Comparison of ENCODE assay signal across 28 cellular contexts in genomic region chr16:9557713-9558112, GRCh38.
"Had no signal": no experiment of that assay in that cellular context is flagged by ENCODE, and none has a peak within 500 bp of the region (broad histone marks: within the 10 kb centered on the region; RNA-seq: fewer than 3 reads in every experiment).

No MANE protein-coding gene starts in this region.

- H3K9me3 ChIP-seq: ovary, psoas muscle, testis, transverse colon, upper lobe of right lung had no signal

- H3K27me3 ChIP-seq: neural progenitor cell, ovary, spleen, suprapubic skin, testis, tibial artery, transverse colon, upper lobe of right lung, uterus had no signal

- H3K36me3 ChIP-seq: neural progenitor cell, ovary, spleen, suprapubic skin, tibial artery, transverse colon, upper lobe of right lung, uterus had no signal

- H3K4me1 ChIP-seq: neural progenitor cell, parathyroid adenoma, psoas muscle, spleen, suprapubic skin, testis, tibial artery, transverse colon, upper lobe of right lung, uterus had no signal

- H2AFZ ChIP-seq: neural progenitor cell, parathyroid adenoma had no signal

- H3K4me3 ChIP-seq: neural progenitor cell, ovary, psoas muscle, skin epidermis, smooth muscle cell, spleen, suprapubic skin, testis, tibial artery, transverse colon, upper lobe of right lung, uterus had no signal

- DNase-seq: natural killer cell; occipital lobe; ovary; posterior cingulate gyrus; psoas muscle; right cardiac atrium; spleen; stimulated activated CD4-positive, alpha-beta T cell treated with anti-CD3 and anti-CD28 coated beads, Interleukin-12 subunit alpha, Interleukin-12 subunit beta, amount 100 ng/mL, for 4 hours; stimulated activated CD4-positive, alpha-beta T cell treated with anti-CD3 and anti-CD28 coated beads, Interleukin-1b, Interleukin-23, amount 100 ng/mL, for 48 hours; stimulated activated CD4-positive, alpha-beta T cell treated with anti-CD3 and anti-CD28 coated beads, Interleukin-4, amount 100 ng/mL, for 1 hour; stimulated activated CD4-positive, alpha-beta T cell treated with anti-CD3 and anti-CD28 coated beads, Interleukin-4, amount 100 ng/mL, for 4 hours; stimulated activated CD8-positive, alpha-beta memory T cell treated with anti-CD3 and anti-CD28 coated beads, Interleukin-4, amount 100 ng/mL, for 48 hours; stimulated activated naive CD4-positive, alpha-beta T cell; stimulated activated naive CD8-positive, alpha-beta T cell treated with anti-CD3 and anti-CD28 coated beads, Interleukin-15, amount 100 ng/mL, for 72 hours; stimulated activated naive CD8-positive, alpha-beta T cell treated with anti-CD3 and anti-CD28 coated beads, Interleukin-15, Interleukin-2, amounts not matched to agents 100 U/mL and 50 U/mL, for 24 hours; substantia nigra; testis; tibial artery; transverse colon; upper lobe of right lung; uterus had no signal

- H3K9ac ChIP-seq: neural progenitor cell, parathyroid adenoma had no signal

- ATAC-seq: natural killer cell; psoas muscle; right cardiac atrium; sciatic nerve; stimulated activated memory B cell treated with anti-CD40 and anti-IgM and Interleukin-4, amounts not matched to agents 10 μg/mL and 1 μg/mL and 100 μg/mL, for 72 hours; stimulated activated naive CD8-positive, alpha-beta T cell treated with anti-CD3 and anti-CD28 coated beads, Interleukin-15, amount 100 ng/mL, for 72 hours; stimulated activated naive CD8-positive, alpha-beta T cell treated with anti-CD3 and anti-CD28 coated beads, Interleukin-15, Interleukin-2, amounts not matched to agents 100 U/mL and 50 U/mL, for 24 hours; upper lobe of right lung had no signal

- H3K4me2 ChIP-seq: neural progenitor cell, smooth muscle cell had no signal

- H3K27ac ChIP-seq: neural progenitor cell, ovary, parathyroid adenoma, psoas muscle, skin epidermis, spleen, suprapubic skin, testis, tibial artery, transverse colon, upper lobe of right lung, uterus had no signal

- H3K79me2 ChIP-seq: parathyroid adenoma had no signal
